ENCODE assay signal across 8 cellular contexts in genomic region chr11:75562048-75562835, GRCh38. TPM values are rescaled to one million over a fixed set of nuclear protein-coding genes. Genes with fewer than 3 reads are reported as not detected.
DNase-seq lines count a peak whose midpoint lies in the region; ATAC-seq and TF ChIP-seq lines count a peak whose summit lies in the region.

SERPINH1 (plus strand) TSS chr11:75562253; CDS start chr11:75566350, 4,097 bp downstream.

- peak in 2 of 4 donors; percentile 44 to 75 for TF ChIP-seq POLR2A in stomach (IDR thresholded peaks at IDR 0.05)

- no peaks in the 10 kb centered on the region for H3K36me3 Mint-ChIP-seq in activated T-helper 2 cell treated with anti-CD3 and anti-CD28 coated beads, Interferon-gamma antibody, Interleukin-2, Interleukin-4, amounts not matched to agents 10 μg/mL and 5 μg/mL and 100 μg/mL, durations not matched to agents 14 hours and 24 hours and 36 hours (ENCODE audit: low read depth)
- no peaks in the 10 kb centered on the region for H3K36me3 Mint-ChIP-seq in naive thymus-derived CD8-positive, alpha-beta T cell

- peak within 1 kb of the TSS; percentile 88 for H3K27ac Mint-ChIP-seq in activated T-helper 2 cell treated with anti-CD3 and anti-CD28 coated beads, Interferon-gamma antibody, Interleukin-2, Interleukin-4, amounts not matched to agents 10 μg/mL and 5 μg/mL and 100 μg/mL, durations not matched to agents 14 hours and 24 hours and 36 hours
- H3K27ac Mint-ChIP-seq in naive thymus-derived CD8-positive, alpha-beta T cell, result peak within 1 kb of the TSS; percentile 92 to 99 (median 96)

- H3K4me1 ChIP-seq in RWPE2 (ENCODE audit: insufficient read depth, poor library complexity, severe bottlenecking) (peaks cover 19% of the 10 kb centered on the region), stomach (peaks cover 61 to 91% (median 80%) of the 10 kb centered on the region in 4 donors)

- peak; percentile 79 for ATAC-seq in GM21447 (IDR thresholded peaks at IDR 0.05; ENCODE audit: unreplicated experiment)
- ATAC-seq in RWPE2 (ENCODE audit: low read depth), result peak; percentile 82
- peak; percentile 82 to 84 for ATAC-seq in naive thymus-derived CD8-positive, alpha-beta T cell

- peak; percentile 82 for DNase-seq in COLO829 (ENCODE audit: low spot score)
- peak; percentile 94 for DNase-seq in HuH-7.5 (ENCODE audit: low spot score)
- DNase-seq in RWPE2 (ENCODE audit: low spot score), result peak; percentile 88
- DNase-seq in activated T-helper 2 cell treated with anti-CD3 and anti-CD28 coated beads, Interferon-gamma antibody, Interleukin-2, Interleukin-4, amounts not matched to agents 10 μg/mL and 5 μg/mL and 100 μg/mL, durations not matched to agents 14 hours and 24 hours and 36 hours (ENCODE audit: low spot score), result peak; percentile 48
- peak; percentile 92 for DNase-seq in fibroblast of peridontal ligament (ENCODE audit: extremely low read depth)
- DNase-seq in naive thymus-derived CD8-positive, alpha-beta T cell, result peak; percentile 29 to 77 (median 48)
- peak; percentile 88 for DNase-seq in stomach

- POLR2A ChIA-PET in naive thymus-derived CD8-positive, alpha-beta T cell (lab: Charles Lee), result interaction anchor here (0.9 to 1.5 kb wide), 3 partner anchors 12 to 162 kb away, joined by 3 to 5 read pairs (median 3); no protein-coding TSS in a partner anchor

- peaks cover 21% of the 10 kb centered on the region for H3K36me3 ChIP-seq in RWPE2 (ENCODE audit: low read depth)
- peaks cover 10 to 18% (median 13%) of the 10 kb centered on the region in 4 donors for H3K36me3 ChIP-seq in stomach

- H3K4me3 Mint-ChIP-seq in activated T-helper 2 cell treated with anti-CD3 and anti-CD28 coated beads, Interferon-gamma antibody, Interleukin-2, Interleukin-4, amounts not matched to agents 10 μg/mL and 5 μg/mL and 100 μg/mL, durations not matched to agents 14 hours and 24 hours and 36 hours (ENCODE audit: low read depth), result peak within 1 kb of the TSS; percentile 91
- peak within 1 kb of the TSS; percentile 96 to 99 (median 98) for H3K4me3 Mint-ChIP-seq in naive thymus-derived CD8-positive, alpha-beta T cell

- H3K9me3 Mint-ChIP-seq in activated T-helper 2 cell treated with anti-CD3 and anti-CD28 coated beads, Interferon-gamma antibody, Interleukin-2, Interleukin-4, amounts not matched to agents 10 μg/mL and 5 μg/mL and 100 μg/mL, durations not matched to agents 14 hours and 24 hours and 36 hours, result no peaks in the 10 kb centered on the region
- H3K9me3 Mint-ChIP-seq in naive thymus-derived CD8-positive, alpha-beta T cell, result no peaks in the 10 kb centered on the region

- TF ChIP-seq CTCF in RWPE2 (IDR thresholded peaks at IDR 0.05; ENCODE audit: poor library complexity, severe bottlenecking) (no peak), stomach (IDR thresholded peaks at IDR 0.05) (no peak)

- no peaks in the 10 kb centered on the region for H3K27me3 Mint-ChIP-seq in activated T-helper 2 cell treated with anti-CD3 and anti-CD28 coated beads, Interferon-gamma antibody, Interleukin-2, Interleukin-4, amounts not matched to agents 10 μg/mL and 5 μg/mL and 100 μg/mL, durations not matched to agents 14 hours and 24 hours and 36 hours (ENCODE audit: low read depth)
- no peaks in the 10 kb centered on the region for H3K27me3 Mint-ChIP-seq in naive thymus-derived CD8-positive, alpha-beta T cell

- H3K4me1 Mint-ChIP-seq in activated T-helper 2 cell treated with anti-CD3 and anti-CD28 coated beads, Interferon-gamma antibody, Interleukin-2, Interleukin-4, amounts not matched to agents 10 μg/mL and 5 μg/mL and 100 μg/mL, durations not matched to agents 14 hours and 24 hours and 36 hours (ENCODE audit: low read depth), result peaks cover 11% of the 10 kb centered on the region
- H3K4me1 Mint-ChIP-seq in naive thymus-derived CD8-positive, alpha-beta T cell, result peaks cover 21 to 56% (median 49%) of the 10 kb centered on the region in 4 donors

- no peaks in the 10 kb centered on the region for H3K27me3 ChIP-seq in RWPE2 (ENCODE audit: insufficient read depth, poor library complexity, severe bottlenecking)
- no peaks in the 10 kb centered on the region for H3K27me3 ChIP-seq in stomach

- H3K9me3 ChIP-seq in RWPE2 (ENCODE audit: severe bottlenecking) (no peaks in the 10 kb centered on the region), stomach (no peaks in the 10 kb centered on the region)

- H3K4me3 ChIP-seq in RWPE2 (ENCODE audit: severe bottlenecking), result peak within 1 kb of the TSS; percentile 60
- H3K4me3 ChIP-seq in stomach, result peak within 1 kb of the TSS; percentile 61 to 83 (median 67)

- H3K27ac ChIP-seq in RWPE2 (ENCODE audit: poor library complexity, severe bottlenecking), result peak within 1 kb of the TSS; percentile 92
- H3K27ac ChIP-seq in stomach, result peak within 1 kb of the TSS; percentile 94 to 99 (median 99)

- 0 to 1% (median 1%) methylated on average over 34 to 51 of the region's 51 CpGs for WGBS in stomach, 5 donors

- TF ChIP-seq EP300 in stomach (IDR thresholded peaks at IDR 0.05), result no peak

- intact Hi-C loops in activated T-helper 2 cell treated with anti-CD3 and anti-CD28 coated beads, Interferon-gamma antibody, Interleukin-2, Interleukin-4, amounts not matched to agents 10 μg/mL and 5 μg/mL and 100 μg/mL, durations not matched to agents 14 hours and 24 hours and 36 hours (cut with micrococcal nuclease), result no loop called here
- intact Hi-C loops in stomach (cut with DNase I; ENCODE audit: low total_unique reads), result no loop called here

RNA-seq across cellular contexts. Expression of gene SERPINH1, which starts in this region (rescaled TPM):
- 23.8 and 23.9 TPM in 2 replicates for total RNA-seq in activated T-helper 2 cell treated with anti-CD3 and anti-CD28 coated beads, Interferon-gamma antibody, Interleukin-2, Interleukin-4, amounts not matched to agents 10 μg/mL and 5 μg/mL and 100 μg/mL, durations not matched to agents 14 hours and 24 hours and 36 hours
- total RNA-seq in naive thymus-derived CD8-positive, alpha-beta T cell, result 10 to 100 TPM; 10.1 to 11.6 TPM
- 1 to 10 TPM; 1.6 to 4.5 (median 2.8) TPM for polyA plus RNA-seq in naive thymus-derived CD8-positive, alpha-beta T cell
- 100 to 1,000 TPM in 2 of 5 donors, 10 to 100 TPM in 3; 46.6 to 297 (median 81.0) TPM for total RNA-seq in stomach
- polyA plus RNA-seq in stomach, result 10 to 100 TPM; 15.4 to 46.0 (median 39.0) TPM

Comparison
In these comparisons a context has a peak if more than half of its experiments do, and no peak if none do; other contexts are left out.
1. Peak in every context shown above with its lines: DNase-seq, ATAC-seq, H3K4me3 ChIP-seq and H3K27ac ChIP-seq.